ENCODE assay signal across 1 cellular context in genomic region chr1:23825076-23825761, GRCh38.
TF ChIP-seq lines count a peak whose summit lies in the region.

TSS of gene HMGCL (minus strand) at chr1:23825429. CDS start at chr1:23825415, 14 bp downstream.

TF ChIP-seq in H1, 55 proteins besides CTCF, POLR2A, EP300 and RAD21 (continued from another document):
- TF ChIP-seq, protein P1, sequence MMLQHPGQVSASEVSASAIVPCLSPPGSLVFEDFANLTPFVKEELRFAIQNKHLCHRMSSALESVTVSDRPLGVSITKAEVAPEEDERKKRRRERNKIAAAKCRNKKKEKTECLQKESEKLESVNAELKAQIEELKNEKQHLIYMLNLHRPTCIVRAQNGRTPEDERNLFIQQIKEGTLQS (IDR thresholded peaks at IDR 0.05; ENCODE audit: insufficient read depth, low read depth, low read length), result peak; percentile 45; the same call in 1 of the 2 replicates
- TF ChIP-seq PHF8 (conservative IDR thresholded peaks at IDR 0.05; ENCODE audit: low read depth, low read length) (peak; percentile 98), RBBP5 (IDR thresholded peaks at IDR 0.05; ENCODE audit: borderline replicate concordance, low read depth, low read length) (peak; percentile 89; the same call in 1 of the 2 replicates), HDAC2 (IDR thresholded peaks at IDR 0.05; ENCODE audit: borderline replicate concordance in 1 of 2, low read depth in 2 of 2, low read length in 2 of 2) (0 out of 4 replicates have a peak, but pooled peaks have one; percentile 46 to 85), ASH2L (IDR thresholded peaks at IDR 0.05; ENCODE audit: low read length) (peak; percentile 83), CHD7 (IDR thresholded peaks at IDR 0.05; ENCODE audit: insufficient replicate concordance, low read length) (no peak), SIX5 (IDR thresholded peaks at IDR 0.05; ENCODE audit: low read depth, low read length) (no peak), TBP (IDR thresholded peaks at IDR 0.05; ENCODE audit: low read depth, low read length) (peak; percentile 86), KDM5A (IDR thresholded peaks at IDR 0.05; ENCODE audit: low read length) (peak; percentile 94), BACH1 (IDR thresholded peaks at IDR 0.05; ENCODE audit: low read length) (0 out of 2 replicates have a peak, but pooled peaks have one; percentile 19), TAF7 (optimal IDR thresholded peaks at IDR 0.05; ENCODE audit: borderline replicate concordance, low read depth, low read length) (peak; percentile 92), YY1 (IDR thresholded peaks at IDR 0.05; ENCODE audit: low read depth, low read length) (peak; percentile 96), MAFK (IDR thresholded peaks at IDR 0.05; ENCODE audit: low read depth, low read length) (no peak), SIN3A (conservative IDR thresholded peaks at IDR 0.05 in 1 of 2, IDR thresholded peaks at IDR 0.05 in 1 of 2; ENCODE audit: low read depth in 1 of 2, low read length in 2 of 2) (peak in 1 of 2 experiments; percentile 68; a peak in 1 of 4 replicates), CHD2 (IDR thresholded peaks at IDR 0.05; ENCODE audit: low read length) (no peak), EGR1 (IDR thresholded peaks at IDR 0.05; ENCODE audit: borderline replicate concordance, low read depth, low read length) (peak; percentile 87)
- TF ChIP-seq, protein P2, sequence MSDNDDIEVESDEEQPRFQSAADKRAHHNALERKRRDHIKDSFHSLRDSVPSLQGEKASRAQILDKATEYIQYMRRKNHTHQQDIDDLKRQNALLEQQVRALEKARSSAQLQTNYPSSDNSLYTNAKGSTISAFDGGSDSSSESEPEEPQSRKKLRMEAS (IDR thresholded peaks at IDR 0.05), result peak; percentile 67
- TF ChIP-seq, protein P3, sequence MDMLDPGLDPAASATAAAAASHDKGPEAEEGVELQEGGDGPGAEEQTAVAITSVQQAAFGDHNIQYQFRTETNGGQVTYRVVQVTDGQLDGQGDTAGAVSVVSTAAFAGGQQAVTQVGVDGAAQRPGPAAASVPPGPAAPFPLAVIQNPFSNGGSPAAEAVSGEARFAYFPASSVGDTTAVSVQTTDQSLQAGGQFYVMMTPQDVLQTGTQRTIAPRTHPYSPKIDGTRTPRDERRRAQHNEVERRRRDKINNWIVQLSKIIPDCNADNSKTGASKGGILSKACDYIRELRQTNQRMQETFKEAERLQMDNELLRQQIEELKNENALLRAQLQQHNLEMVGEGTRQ (IDR thresholded peaks at IDR 0.05; ENCODE audit: low read length), result peak; percentile 77
